In genomic region chr1:186605762-186606350, GRCh38 we compare ENCODE assay signal across 8 cellular contexts.
DNase-seq lines count a peak whose midpoint lies in the region; ATAC-seq and TF ChIP-seq lines count a peak whose summit lies in the region.

No MANE protein-coding gene starts in this region.

- H3K27ac ChIP-seq in suprapubic skin = no peak overlapping the region

- TF ChIP-seq CTCF in AG04449 (IDR thresholded peaks at IDR 0.05; ENCODE audit: insufficient read depth, low read length, missing control alignments) = peak; percentile 80
- TF ChIP-seq CTCF in GM12873 (IDR thresholded peaks at IDR 0.05; ENCODE audit: insufficient read depth, low read depth, low read length, missing control alignments) = peak; percentile 90
- peak; percentile 30 to 55 for TF ChIP-seq CTCF in suprapubic skin (IDR thresholded peaks at IDR 0.05)

- CTCF ChIA-PET in AG04449 (lab: Yijun Ruan, JAX) = interaction anchor here (0.7 to 4.1 kb wide), 42 partner anchors 12 to 428 kb away, joined by 3 to 50 read pairs (median 4); partner anchors contain the start of genes ODR4, PTGS2 and TPR

- no peaks in the 10 kb centered on the region for H3K9me3 ChIP-seq in suprapubic skin

- DNase-seq in AG04449 (ENCODE audit: low read depth, low spot score) = no peak
- peak; percentile 78 for DNase-seq in NCI-H526 treated with DMSO at 0.1 percent for 48 hours (lab: John Stamatoyannopoulos, UW)
- DNase-seq in activated naive CD4-positive, alpha-beta T cell treated with anti-CD3 and anti-CD28 coated beads, Interleukin-2, amount 50 U/mL, for 16 hours = peak; percentile 16
- peak; percentile 46 for DNase-seq in hepatic stellate cell (ENCODE audit: low spot score)
- DNase-seq in suprapubic skin (ENCODE audit: low spot score in 2 of 2) = no peak
- no peak for DNase-seq in activated effector memory CD4-positive, alpha-beta T cell treated with Interleukin-2 at 50 U/mL for 16 hours

- no peaks in the 10 kb centered on the region for H3K36me3 ChIP-seq in suprapubic skin

- H3K27me3 ChIP-seq in suprapubic skin = no peaks in the 10 kb centered on the region

- TF ChIP-seq EP300 in suprapubic skin (IDR thresholded peaks at IDR 0.05) = no peak

- no peak for TF ChIP-seq POLR2A in suprapubic skin (IDR thresholded peaks at IDR 0.05)

- no peak overlapping the region for H3K4me3 ChIP-seq in AG04449 (ENCODE audit: low read depth, low read length)
- H3K4me3 ChIP-seq in suprapubic skin = no peak overlapping the region

- no peaks in the 10 kb centered on the region for H3K4me1 ChIP-seq in suprapubic skin

- POLR2A ChIA-PET in AG04449 (lab: Yijun Ruan, JAX) = no interaction called here

- peak; percentile 90 for ATAC-seq in HG02678 (IDR thresholded peaks at IDR 0.05; ENCODE audit: unreplicated experiment)

- 39% methylated on average over 4 of the region's 4 CpGs for WGBS in suprapubic skin

Comparison
In these comparisons a context has a peak if more than half of its experiments do, and no peak if none do; other contexts are left out.
1. DNase-seq: peak in NCI-H526 treated with DMSO at 0.1 percent for 48 hours (single experiment), activated naive CD4-positive, alpha-beta T cell treated with anti-CD3 and anti-CD28 coated beads, Interleukin-2, amount 50 U/mL, for 16 hours (single experiment) and hepatic stellate cell (single experiment); none in AG04449 (single experiment), suprapubic skin (0 of 2) and activated effector memory CD4-positive, alpha-beta T cell treated with Interleukin-2 at 50 U/mL for 16 hours (single experiment).
2. Peak in every context shown above with its lines, with median percentiles within 50 percentile points of each other: CTCF ChIP-seq.